In the genomic region with DNA sequence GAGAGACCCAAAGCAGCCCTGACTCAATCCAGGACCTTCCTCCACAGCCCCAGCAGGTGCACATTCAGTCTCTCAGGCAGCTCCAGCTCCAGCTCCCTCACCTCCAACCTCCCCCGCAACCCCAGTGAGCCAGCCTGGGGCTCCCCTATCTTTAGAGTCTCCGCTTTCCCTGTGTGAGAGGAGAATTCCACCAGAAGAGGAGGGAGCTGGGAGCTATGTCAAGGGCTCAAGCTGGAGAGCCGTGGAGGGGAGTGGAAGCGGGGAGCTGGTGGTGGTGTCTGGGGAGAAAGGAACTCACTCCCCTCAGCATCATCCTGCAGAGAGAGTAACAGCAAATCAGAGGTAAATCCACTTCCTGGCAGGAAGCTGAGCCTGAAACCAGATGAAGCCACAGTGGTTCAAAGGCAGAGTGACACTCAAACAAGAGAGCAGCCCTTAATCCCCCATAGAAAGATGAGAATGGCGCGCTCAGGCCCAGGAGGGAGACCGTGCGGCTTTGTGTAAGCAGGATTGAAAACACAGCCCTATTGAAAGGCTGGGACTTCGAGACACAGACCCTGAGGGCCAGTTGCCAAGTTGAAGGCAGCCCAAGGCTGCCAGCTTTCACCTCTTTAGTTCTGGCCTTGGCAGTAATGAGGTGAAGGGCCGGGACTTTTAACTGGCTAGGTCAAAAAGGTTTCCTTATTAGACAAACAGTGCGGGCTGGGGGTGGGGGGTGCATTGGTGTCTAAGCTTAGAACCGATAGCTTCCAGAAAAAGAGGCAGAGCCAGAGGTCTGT, we compare ENCODE assay signal across 1 cellular context.
TF ChIP-seq lines count a peak whose summit lies in the region.

No MANE protein-coding gene starts in this region.

TF ChIP-seq in GM12878, 131 proteins besides CTCF, POLR2A, EP300 and RAD21 (continued from another document):
- TF ChIP-seq ZBTB11 (CRISPR knock-in tag; IDR thresholded peaks at IDR 0.05) (no peak), IKZF1 (conservative IDR thresholded peaks at IDR 0.05) (no peak), JUND (IDR thresholded peaks at IDR 0.05; ENCODE audit: low read depth, low read length) (no peak), MLLT1 (IDR thresholded peaks at IDR 0.05) (no peak), KDM1A (IDR thresholded peaks at IDR 0.05; ENCODE audit: borderline replicate concordance) (no peak), NR2C1 (IDR thresholded peaks at IDR 0.05) (no peak), ZNF384 (IDR thresholded peaks at IDR 0.05; ENCODE audit: borderline replicate concordance, low read depth, low read length) (no peak), SIN3A (IDR thresholded peaks at IDR 0.05; ENCODE audit: low read depth, low read length) (no peak), HSF1 (IDR thresholded peaks at IDR 0.05; ENCODE audit: low read depth, low read length) (no peak), ZNF217 (IDR thresholded peaks at IDR 0.05) (no peak)
